ENCODE assay signal across 8 cellular contexts in the genomic region with DNA sequence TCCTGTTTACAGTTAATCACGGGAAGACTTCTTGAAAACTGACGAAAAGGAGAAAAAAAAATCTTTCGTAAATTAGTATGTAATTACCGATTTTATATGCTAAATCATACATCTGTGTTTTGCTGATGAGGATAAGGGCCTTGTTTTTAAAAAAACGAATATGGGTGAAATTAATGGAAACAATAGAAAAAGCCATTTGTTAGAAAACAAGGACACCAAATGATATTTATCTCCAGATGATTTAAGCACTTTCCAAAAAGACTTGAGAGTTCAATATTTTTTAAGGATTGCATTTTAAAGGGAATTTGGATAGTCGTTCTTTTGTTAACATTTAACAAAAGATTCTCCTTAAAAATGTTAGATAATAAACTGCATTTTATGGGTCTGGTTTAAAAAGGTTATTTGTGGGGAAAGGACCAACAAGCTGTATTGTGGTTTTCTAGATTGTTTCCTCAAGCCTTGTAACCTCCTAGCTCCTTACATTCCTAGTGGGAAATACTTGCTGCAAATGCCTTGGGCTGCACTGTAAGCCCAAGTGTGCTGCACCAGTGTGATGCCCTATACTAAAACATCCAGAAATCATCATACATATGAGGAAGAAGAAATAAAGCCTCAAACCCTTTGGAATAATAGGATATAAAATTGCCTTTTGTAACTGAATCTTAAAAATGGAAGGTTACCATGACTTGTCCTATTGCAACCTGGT. TPM values are rescaled to one million over a fixed set of nuclear protein-coding genes. Genes with fewer than 3 reads are reported as not detected.
A peak's percentile ranks its signal among the peaks of the same experiment; 100 is the strongest.
DNase-seq lines count a peak whose midpoint lies in the region; ATAC-seq and TF ChIP-seq lines count a peak whose summit lies in the region.

No MANE protein-coding gene starts in this region.

- no peak for ATAC-seq in activated CD8-positive, alpha-beta memory T cell treated with anti-CD3 and anti-CD28 coated beads, Interleukin-2, amount 10 ng/mL, durations not matched to agents 7 days and 5 days
- ATAC-seq in GM21515 (IDR thresholded peaks at IDR 0.05; ENCODE audit: unreplicated experiment): no peak

- H3K4me1 Mint-ChIP-seq in activated CD8-positive, alpha-beta memory T cell treated with anti-CD3 and anti-CD28 coated beads, Interleukin-2, amount 10 ng/mL, durations not matched to agents 7 days and 5 days: peaks cover 36% of the 10 kb centered on the region

- H3K27me3 ChIP-seq in SJSA1 (replicated peaks): peaks cover 31% of the 10 kb centered on the region
- H3K27me3 ChIP-seq in esophagus muscularis mucosa: no peaks in the 10 kb centered on the region

- CTCF ChIA-PET in activated CD8-positive, alpha-beta memory T cell treated with anti-CD3 and anti-CD28 coated beads, Interleukin-2, amount 10 ng/mL, durations not matched to agents 7 days and 5 days (lab: Charles Lee): interaction anchor here (1.3 kb wide), 1 partner anchor 107 kb away, joined by 3 read pairs; no protein-coding TSS in a partner anchor

- peaks cover 25% of the 10 kb centered on the region for H3K27me3 Mint-ChIP-seq in activated CD8-positive, alpha-beta memory T cell treated with anti-CD3 and anti-CD28 coated beads, Interleukin-2, amount 10 ng/mL, durations not matched to agents 7 days and 5 days

- H3K9me3 ChIP-seq in SJSA1 (replicated peaks): no peaks in the 10 kb centered on the region
- H3K9me3 ChIP-seq in esophagus muscularis mucosa: no peaks in the 10 kb centered on the region

- peak overlapping the region; percentile 90 for H3K4me3 Mint-ChIP-seq in activated CD8-positive, alpha-beta memory T cell treated with anti-CD3 and anti-CD28 coated beads, Interleukin-2, amount 10 ng/mL, durations not matched to agents 7 days and 5 days

- no peak overlapping the region for H3K27ac ChIP-seq in SJSA1
- peak overlapping the region; percentile 96 to 100 (median 98) for H3K27ac ChIP-seq in esophagus muscularis mucosa (replicated peaks in 1 of 4)

- H3K36me3 ChIP-seq in SJSA1 (peaks cover 6% of the 10 kb centered on the region; the same call in 1 of the 2 replicates), esophagus muscularis mucosa (no peaks in the 10 kb centered on the region)

- intact Hi-C loops in esophagus muscularis mucosa (cut with DNase I): loop anchor here (5.0 kb wide), 1 partner anchor 458 kb away; the partner anchor contains the start of gene LCA5

- H3K9me3 Mint-ChIP-seq in activated CD8-positive, alpha-beta memory T cell treated with anti-CD3 and anti-CD28 coated beads, Interleukin-2, amount 10 ng/mL, durations not matched to agents 7 days and 5 days (ENCODE audit: low read depth): no peaks in the 10 kb centered on the region

- 20% methylated on average over 6 of the region's 6 CpGs for WGBS in esophagus muscularis mucosa

- no peak for TF ChIP-seq POLR2A in esophagus muscularis mucosa (IDR thresholded peaks at IDR 0.05; ENCODE audit: low read depth)

- no peak for DNase-seq in activated CD8-positive, alpha-beta memory T cell treated with anti-CD3 and anti-CD28 coated beads, Interleukin-2, amount 10 ng/mL, durations not matched to agents 7 days and 5 days
- DNase-seq in activated CD8-positive, alpha-beta memory T cell treated with anti-CD3 and anti-CD28 coated beads for 24 hours: no peak
- DNase-seq in SJSA1 (ENCODE audit: low read depth in 1 of 2, low spot score in 2 of 2): no peak
- no peak for DNase-seq in esophagus muscularis mucosa (ENCODE audit: extremely low spot score)
- DNase-seq in renal cortical epithelial cell (ENCODE audit: low read depth): peak; percentile 56
- DNase-seq in activated CD4-positive, alpha-beta T cell treated with anti-CD3 and anti-CD28 coated beads for 4 hours: no peak
- DNase-seq in NCI-H1436 (lab: John Stamatoyannopoulos, UW): no peak

- peak overlapping the region; percentile 90; the same call in 1 of the 2 replicates for H3K4me3 ChIP-seq in SJSA1
- H3K4me3 ChIP-seq in esophagus muscularis mucosa: peak overlapping the region; percentile 84 to 98 (median 94)

- H3K27ac Mint-ChIP-seq in activated CD8-positive, alpha-beta memory T cell treated with anti-CD3 and anti-CD28 coated beads, Interleukin-2, amount 10 ng/mL, durations not matched to agents 7 days and 5 days: peak overlapping the region; percentile 96

- TF ChIP-seq EP300 in esophagus muscularis mucosa (IDR thresholded peaks at IDR 0.05): no peak

- no peak for TF ChIP-seq CTCF in esophagus muscularis mucosa (IDR thresholded peaks at IDR 0.05)

- peaks cover 15% of the 10 kb centered on the region for H3K36me3 Mint-ChIP-seq in activated CD8-positive, alpha-beta memory T cell treated with anti-CD3 and anti-CD28 coated beads, Interleukin-2, amount 10 ng/mL, durations not matched to agents 7 days and 5 days

- H3K4me1 ChIP-seq in SJSA1 (replicated peaks) (peaks cover 7% of the 10 kb centered on the region), esophagus muscularis mucosa (peaks cover 20 to 31% (median 28%) of the 10 kb centered on the region in 4 donors)

RNA-seq across cellular contexts. Expression of gene PHIP, which starts 1.5 kb away (rescaled TPM):
- total RNA-seq in activated CD8-positive, alpha-beta memory T cell treated with anti-CD3 and anti-CD28 coated beads, Interleukin-2, amount 10 ng/mL, durations not matched to agents 7 days and 5 days: 10 to 100 TPM; 36.0 to 36.8 TPM
- 18.5 and 20.0 TPM in 2 replicates for total RNA-seq in SJSA1 (2014; rRNA removed; shearing (Covaris generic))
- total RNA-seq in esophagus muscularis mucosa (10 to 100 TPM; 20.1 to 32.4 (median 25.5) TPM), renal cortical epithelial cell (15.1 and 36.9 TPM in 2 replicates)
